Comparison of ENCODE assay signal across 16 cellular contexts in the genomic region with DNA sequence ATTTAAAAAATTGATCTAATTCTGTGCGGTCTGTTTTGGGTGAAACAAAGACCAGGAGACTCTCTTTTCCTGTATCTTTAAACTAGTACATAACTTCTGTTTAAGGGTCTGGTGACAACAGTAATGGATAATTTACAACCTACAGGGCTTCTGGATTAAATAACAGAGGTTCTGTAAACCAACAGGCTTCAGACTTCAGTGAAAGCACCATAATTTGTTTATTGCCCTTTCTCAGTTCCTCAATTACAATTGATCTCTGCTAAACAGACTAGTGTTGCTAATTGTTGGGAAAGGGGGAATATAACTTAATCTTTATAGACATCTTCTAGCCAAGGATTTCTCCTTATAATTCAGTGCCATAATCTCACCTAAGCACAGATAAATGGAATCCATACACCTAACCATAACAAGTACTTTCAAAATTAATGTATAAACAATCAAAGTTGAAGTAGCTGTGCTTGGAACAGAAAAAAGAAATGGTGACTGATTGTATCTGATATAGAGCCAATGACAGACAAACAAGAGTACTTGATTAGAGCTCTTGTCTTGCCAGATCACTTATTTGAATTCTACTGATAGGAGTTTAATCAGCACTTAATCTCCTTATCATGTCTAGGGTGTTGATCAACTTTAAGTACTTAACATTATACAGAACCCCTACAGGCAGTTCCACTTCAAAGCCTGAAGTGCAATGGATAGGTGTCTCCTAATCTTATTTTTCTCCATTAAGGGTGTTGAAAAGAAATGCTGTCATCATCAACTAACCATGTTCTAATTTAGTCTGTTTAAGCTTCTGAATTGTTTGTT.
DNase-seq lines count a peak whose midpoint lies in the region; ATAC-seq, FAIRE-seq and TF ChIP-seq lines count a peak whose summit lies in the region.
"Had no signal": no experiment of that assay in that cellular context is flagged by ENCODE, and none has a peak within 500 bp of the region (broad histone marks: within the 10 kb centered on the region; RNA-seq: fewer than 3 reads in every experiment).

No MANE protein-coding gene starts in this region.

- no peak overlapping the region for H3K27ac ChIP-seq in WERI-Rb-1
- H3K27ac ChIP-seq: Peyer's patch had no signal

- no peak for TF ChIP-seq CTCF in WERI-Rb-1 (IDR thresholded peaks at IDR 0.05; ENCODE audit: low read depth, low read length)

- H3K27me3 ChIP-seq in WERI-Rb-1 (ENCODE audit: insufficient read depth, low read depth, severe bottlenecking) = no peaks in the 10 kb centered on the region
- H3K27me3 ChIP-seq: MG63, Peyer's patch had no signal

- H3K4me3 ChIP-seq in WERI-Rb-1 (ENCODE audit: low read depth, low read length) = no peak overlapping the region
- H3K4me3 ChIP-seq: MG63, Peyer's patch had no signal

- FAIRE-seq in GM19239 (lab: Jason Lieb, UNC) = peak; percentile 26
- FAIRE-seq: GM18507, H1 had no signal

- no peak for ATAC-seq in HG02970 (IDR thresholded peaks at IDR 0.05; ENCODE audit: low FRiP score, unreplicated experiment)

- no peaks in the 10 kb centered on the region for H3K36me3 ChIP-seq in WERI-Rb-1
- H3K36me3 ChIP-seq: MG63, Peyer's patch had no signal

- no peaks in the 10 kb centered on the region for H3K9me3 ChIP-seq in WERI-Rb-1 (ENCODE audit: severe bottlenecking)
- H3K9me3 ChIP-seq: MG63, Peyer's patch had no signal

- peak; percentile 3 for DNase-seq in DMS79 (lab: John Stamatoyannopoulos, UW)
- DNase-seq in GM19239 (ENCODE audit: insufficient read length, low spot score) = no peak
- peak; percentile 39 for DNase-seq in NCI-H524 treated with DMSO at 0.1 percent for 48 hours (lab: John Stamatoyannopoulos, UW)
- DNase-seq in WERI-Rb-1 = peak; percentile 9
- no peak for DNase-seq in activated effector memory CD4-positive, alpha-beta T cell treated with anti-CD3 and anti-CD28 coated beads, Interleukin-2, amount 50 U/mL, for 16 hours
- no peak for DNase-seq in GOT3 (lab: John Stamatoyannopoulos, UW)
- no peak for DNase-seq in NCI-H526 (lab: John Stamatoyannopoulos, UW)
- DNase-seq: AML-193, Calu3, MG63, NCI-H1930, Peyer's patch, Right ventricle myocardium superior had no signal

Comparison
In these comparisons a context has a peak if more than half of its experiments do, and no peak if none do; other contexts are left out.
1. DNase-seq: peak in DMS79 (single experiment), NCI-H524 treated with DMSO at 0.1 percent for 48 hours (single experiment) and WERI-Rb-1 (single experiment); none in GM19239 (single experiment), activated effector memory CD4-positive, alpha-beta T cell treated with anti-CD3 and anti-CD28 coated beads, Interleukin-2, amount 50 U/mL, for 16 hours (single experiment), GOT3 (single experiment) and NCI-H526 (0 of 2).